In the genomic region with DNA sequence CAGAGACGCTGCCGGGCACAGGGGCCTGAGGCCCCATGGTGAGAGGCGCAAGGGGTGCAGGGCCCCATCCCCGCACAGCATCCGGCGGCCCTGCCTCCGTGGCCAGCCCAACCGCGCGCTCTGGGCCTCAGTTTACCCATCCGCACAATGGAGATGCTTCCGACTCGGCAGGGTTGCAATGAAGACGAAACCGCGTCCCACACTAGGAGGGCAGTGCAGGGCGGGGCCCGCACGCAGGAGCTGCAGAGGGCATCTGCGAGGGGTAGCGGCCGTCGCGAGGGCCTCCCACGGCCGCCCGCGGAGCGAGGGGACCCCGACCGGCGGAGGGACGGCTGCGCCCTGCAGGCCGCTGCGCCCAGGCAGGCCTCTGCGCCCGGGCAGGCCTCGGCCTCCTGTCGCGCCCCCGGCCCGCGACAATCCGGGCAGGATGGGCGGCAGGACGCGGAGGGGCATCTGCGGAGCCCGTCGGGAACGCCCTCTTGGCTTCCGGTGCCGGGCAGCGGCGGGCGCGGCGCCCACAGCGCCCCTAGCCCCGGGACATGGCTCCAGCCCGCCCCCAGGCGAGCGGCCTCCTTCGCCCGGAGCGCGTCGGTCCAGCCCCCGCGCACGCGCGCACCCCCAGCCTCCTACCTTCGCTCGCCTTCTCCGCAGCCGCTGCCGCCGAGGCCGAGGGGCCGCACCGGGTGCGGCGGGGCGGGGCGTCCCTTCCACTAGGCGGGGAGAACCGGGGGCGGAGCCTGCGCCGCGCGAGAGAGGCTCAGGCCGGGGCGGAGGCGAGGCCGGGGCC, we compare ENCODE assay signal across 1 cellular context.
TF ChIP-seq lines count a peak whose summit lies in the region.

No MANE protein-coding gene starts in this region.

TF ChIP-seq in HepG2, 621 proteins besides CTCF, POLR2A, EP300 and RAD21 (continued from another document and continues in another):
- TF ChIP-seq, protein P1, sequence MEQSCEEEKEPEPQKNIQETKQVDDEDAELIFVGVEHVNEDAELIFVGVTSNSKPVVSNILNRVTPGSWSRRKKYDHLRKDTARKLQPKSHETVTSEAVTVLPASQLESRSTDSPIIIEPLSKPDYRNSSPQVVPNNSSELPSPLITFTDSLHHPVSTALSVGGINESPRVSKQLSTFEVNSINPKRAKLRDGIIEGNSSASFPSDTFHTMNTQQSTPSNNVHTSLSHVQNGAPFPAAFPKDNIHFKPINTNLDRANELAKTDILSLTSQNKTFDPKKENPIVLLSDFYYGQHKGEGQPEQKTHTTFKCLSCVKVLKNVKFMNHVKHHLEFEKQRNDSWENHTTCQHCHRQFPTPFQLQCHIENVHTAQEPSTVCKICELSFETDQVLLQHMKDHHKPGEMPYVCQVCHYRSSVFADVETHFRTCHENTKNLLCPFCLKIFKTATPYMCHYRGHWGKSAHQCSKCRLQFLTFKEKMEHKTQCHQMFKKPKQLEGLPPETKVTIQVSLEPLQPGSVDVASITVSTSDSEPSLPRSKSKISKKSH (CRISPR knock-in tag; IDR thresholded peaks at IDR 0.05; ENCODE audit: borderline replicate concordance) = no peak
- TF ChIP-seq ZNF251 (CRISPR knock-in tag; IDR thresholded peaks at IDR 0.05) = no peak
- no peak for TF ChIP-seq ZNF709 (CRISPR knock-in tag; IDR thresholded peaks at IDR 0.05)
- TF ChIP-seq SP1 (IDR thresholded peaks at IDR 0.05) = no peak
- TF ChIP-seq SP1 (CRISPR knock-in tag; IDR thresholded peaks at IDR 0.05) = peak; percentile 13; the same call in 1 of the 2 replicates
- no peak for TF ChIP-seq TCF7 (IDR thresholded peaks at IDR 0.05; ENCODE audit: low read depth)
- TF ChIP-seq, protein P2, sequence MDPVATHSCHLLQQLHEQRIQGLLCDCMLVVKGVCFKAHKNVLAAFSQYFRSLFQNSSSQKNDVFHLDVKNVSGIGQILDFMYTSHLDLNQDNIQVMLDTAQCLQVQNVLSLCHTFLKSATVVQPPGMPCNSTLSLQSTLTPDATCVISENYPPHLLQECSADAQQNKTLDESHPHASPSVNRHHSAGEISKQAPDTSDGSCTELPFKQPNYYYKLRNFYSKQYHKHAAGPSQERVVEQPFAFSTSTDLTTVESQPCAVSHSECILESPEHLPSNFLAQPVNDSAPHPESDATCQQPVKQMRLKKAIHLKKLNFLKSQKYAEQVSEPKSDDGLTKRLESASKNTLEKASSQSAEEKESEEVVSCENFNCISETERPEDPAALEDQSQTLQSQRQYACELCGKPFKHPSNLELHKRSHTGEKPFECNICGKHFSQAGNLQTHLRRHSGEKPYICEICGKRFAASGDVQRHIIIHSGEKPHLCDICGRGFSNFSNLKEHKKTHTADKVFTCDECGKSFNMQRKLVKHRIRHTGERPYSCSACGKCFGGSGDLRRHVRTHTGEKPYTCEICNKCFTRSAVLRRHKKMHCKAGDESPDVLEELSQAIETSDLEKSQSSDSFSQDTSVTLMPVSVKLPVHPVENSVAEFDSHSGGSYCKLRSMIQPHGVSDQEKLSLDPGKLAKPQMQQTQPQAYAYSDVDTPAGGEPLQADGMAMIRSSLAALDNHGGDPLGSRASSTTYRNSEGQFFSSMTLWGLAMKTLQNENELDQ (CRISPR knock-in tag; IDR thresholded peaks at IDR 0.05; ENCODE audit: borderline replicate concordance) = no peak
- TF ChIP-seq, protein P3, sequence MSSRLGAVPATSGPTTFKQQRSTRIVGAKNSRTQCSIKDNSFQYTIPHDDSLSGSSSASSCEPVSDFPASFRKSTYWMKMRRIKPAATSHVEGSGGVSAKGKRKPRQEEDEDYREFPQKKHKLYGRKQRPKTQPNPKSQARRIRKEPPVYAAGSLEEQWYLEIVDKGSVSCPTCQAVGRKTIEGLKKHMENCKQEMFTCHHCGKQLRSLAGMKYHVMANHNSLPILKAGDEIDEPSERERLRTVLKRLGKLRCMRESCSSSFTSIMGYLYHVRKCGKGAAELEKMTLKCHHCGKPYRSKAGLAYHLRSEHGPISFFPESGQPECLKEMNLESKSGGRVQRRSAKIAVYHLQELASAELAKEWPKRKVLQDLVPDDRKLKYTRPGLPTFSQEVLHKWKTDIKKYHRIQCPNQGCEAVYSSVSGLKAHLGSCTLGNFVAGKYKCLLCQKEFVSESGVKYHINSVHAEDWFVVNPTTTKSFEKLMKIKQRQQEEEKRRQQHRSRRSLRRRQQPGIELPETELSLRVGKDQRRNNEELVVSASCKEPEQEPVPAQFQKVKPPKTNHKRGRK (CRISPR knock-in tag; IDR thresholded peaks at IDR 0.05) = no peak
- no peak for TF ChIP-seq ZNF883 (CRISPR knock-in tag; IDR thresholded peaks at IDR 0.05; ENCODE audit: not compliant biosample characterization)
- peak; percentile 60; the same call in 1 of the 2 replicates for TF ChIP-seq POLR2G (IDR thresholded peaks at IDR 0.05; ENCODE audit: low read depth, low read length)
- peak; percentile 43; the same call in 1 of the 2 replicates for TF ChIP-seq SP2 (CRISPR knock-in tag; IDR thresholded peaks at IDR 0.05)
- TF ChIP-seq, protein P4, sequence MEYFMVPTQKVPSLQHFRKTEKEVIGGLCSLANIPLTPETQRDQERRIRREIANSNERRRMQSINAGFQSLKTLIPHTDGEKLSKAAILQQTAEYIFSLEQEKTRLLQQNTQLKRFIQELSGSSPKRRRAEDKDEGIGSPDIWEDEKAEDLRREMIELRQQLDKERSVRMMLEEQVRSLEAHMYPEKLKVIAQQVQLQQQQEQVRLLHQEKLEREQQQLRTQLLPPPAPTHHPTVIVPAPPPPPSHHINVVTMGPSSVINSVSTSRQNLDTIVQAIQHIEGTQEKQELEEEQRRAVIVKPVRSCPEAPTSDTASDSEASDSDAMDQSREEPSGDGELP (IDR thresholded peaks at IDR 0.05; ENCODE audit: borderline replicate concordance, low read depth) = no peak
- TF ChIP-seq YEATS4 (CRISPR knock-in tag; IDR thresholded peaks at IDR 0.05; ENCODE audit: borderline replicate concordance) = peak; percentile 73
- TF ChIP-seq ZNF790 (CRISPR knock-in tag; IDR thresholded peaks at IDR 0.05; ENCODE audit: borderline replicate concordance) = peak; percentile 64; the same call in 1 of the 2 replicates
- no peak for TF ChIP-seq ZNF10 (CRISPR knock-in tag; IDR thresholded peaks at IDR 0.05; ENCODE audit: borderline replicate concordance, low read depth)
- TF ChIP-seq ZNF101 (CRISPR knock-in tag; IDR thresholded peaks at IDR 0.05; ENCODE audit: borderline replicate concordance, low read depth) = no peak
- TF ChIP-seq HMGA1 (CRISPR knock-in tag; conservative IDR thresholded peaks at IDR 0.05) = no peak
- TF ChIP-seq ZNF598 (CRISPR knock-in tag; IDR thresholded peaks at IDR 0.05; ENCODE audit: borderline replicate concordance) = no peak
- TF ChIP-seq ZNF614 (CRISPR knock-in tag; IDR thresholded peaks at IDR 0.05; ENCODE audit: borderline replicate concordance) = peak; percentile 4; the same call in 1 of the 2 replicates
- TF ChIP-seq, protein P5, sequence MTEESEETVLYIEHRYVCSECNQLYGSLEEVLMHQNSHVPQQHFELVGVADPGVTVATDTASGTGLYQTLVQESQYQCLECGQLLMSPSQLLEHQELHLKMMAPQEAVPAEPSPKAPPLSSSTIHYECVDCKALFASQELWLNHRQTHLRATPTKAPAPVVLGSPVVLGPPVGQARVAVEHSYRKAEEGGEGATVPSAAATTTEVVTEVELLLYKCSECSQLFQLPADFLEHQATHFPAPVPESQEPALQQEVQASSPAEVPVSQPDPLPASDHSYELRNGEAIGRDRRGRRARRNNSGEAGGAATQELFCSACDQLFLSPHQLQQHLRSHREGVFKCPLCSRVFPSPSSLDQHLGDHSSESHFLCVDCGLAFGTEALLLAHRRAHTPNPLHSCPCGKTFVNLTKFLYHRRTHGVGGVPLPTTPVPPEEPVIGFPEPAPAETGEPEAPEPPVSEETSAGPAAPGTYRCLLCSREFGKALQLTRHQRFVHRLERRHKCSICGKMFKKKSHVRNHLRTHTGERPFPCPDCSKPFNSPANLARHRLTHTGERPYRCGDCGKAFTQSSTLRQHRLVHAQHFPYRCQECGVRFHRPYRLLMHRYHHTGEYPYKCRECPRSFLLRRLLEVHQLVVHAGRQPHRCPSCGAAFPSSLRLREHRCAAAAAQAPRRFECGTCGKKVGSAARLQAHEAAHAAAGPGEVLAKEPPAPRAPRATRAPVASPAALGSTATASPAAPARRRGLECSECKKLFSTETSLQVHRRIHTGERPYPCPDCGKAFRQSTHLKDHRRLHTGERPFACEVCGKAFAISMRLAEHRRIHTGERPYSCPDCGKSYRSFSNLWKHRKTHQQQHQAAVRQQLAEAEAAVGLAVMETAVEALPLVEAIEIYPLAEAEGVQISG (CRISPR knock-in tag; IDR thresholded peaks at IDR 0.05) = peak; percentile 94
- 0 out of 2 replicates have a peak, but pooled peaks have one; percentile 47 for TF ChIP-seq MAZ (IDR thresholded peaks at IDR 0.05; ENCODE audit: borderline replicate concordance, low read depth, low read length)
- TF ChIP-seq MAZ (CRISPR knock-in tag; IDR thresholded peaks at IDR 0.05; ENCODE audit: low read depth) = peak; percentile 91
- TF ChIP-seq ZFX (CRISPR knock-in tag; IDR thresholded peaks at IDR 0.05; ENCODE audit: low read depth) = peak; percentile 91
- TF ChIP-seq MEIS1 (CRISPR knock-in tag; IDR thresholded peaks at IDR 0.05; ENCODE audit: borderline replicate concordance) = no peak
- no peak for TF ChIP-seq ZNF567 (CRISPR knock-in tag; IDR thresholded peaks at IDR 0.05; ENCODE audit: borderline replicate concordance)
- TF ChIP-seq NR2C2 (CRISPR knock-in tag; IDR thresholded peaks at IDR 0.05; ENCODE audit: borderline replicate concordance) = peak; percentile 45; the same call in 1 of the 2 replicates
- TF ChIP-seq ZNF749 (CRISPR knock-in tag; IDR thresholded peaks at IDR 0.05; ENCODE audit: borderline replicate concordance) = no peak
- no peak for TF ChIP-seq FOXP1 (IDR thresholded peaks at IDR 0.05)
- TF ChIP-seq FOXP1 (CRISPR knock-in tag; IDR thresholded peaks at IDR 0.05) = no peak
- no peak for TF ChIP-seq ZNF335 (CRISPR knock-in tag; IDR thresholded peaks at IDR 0.05)
- TF ChIP-seq, protein P6, sequence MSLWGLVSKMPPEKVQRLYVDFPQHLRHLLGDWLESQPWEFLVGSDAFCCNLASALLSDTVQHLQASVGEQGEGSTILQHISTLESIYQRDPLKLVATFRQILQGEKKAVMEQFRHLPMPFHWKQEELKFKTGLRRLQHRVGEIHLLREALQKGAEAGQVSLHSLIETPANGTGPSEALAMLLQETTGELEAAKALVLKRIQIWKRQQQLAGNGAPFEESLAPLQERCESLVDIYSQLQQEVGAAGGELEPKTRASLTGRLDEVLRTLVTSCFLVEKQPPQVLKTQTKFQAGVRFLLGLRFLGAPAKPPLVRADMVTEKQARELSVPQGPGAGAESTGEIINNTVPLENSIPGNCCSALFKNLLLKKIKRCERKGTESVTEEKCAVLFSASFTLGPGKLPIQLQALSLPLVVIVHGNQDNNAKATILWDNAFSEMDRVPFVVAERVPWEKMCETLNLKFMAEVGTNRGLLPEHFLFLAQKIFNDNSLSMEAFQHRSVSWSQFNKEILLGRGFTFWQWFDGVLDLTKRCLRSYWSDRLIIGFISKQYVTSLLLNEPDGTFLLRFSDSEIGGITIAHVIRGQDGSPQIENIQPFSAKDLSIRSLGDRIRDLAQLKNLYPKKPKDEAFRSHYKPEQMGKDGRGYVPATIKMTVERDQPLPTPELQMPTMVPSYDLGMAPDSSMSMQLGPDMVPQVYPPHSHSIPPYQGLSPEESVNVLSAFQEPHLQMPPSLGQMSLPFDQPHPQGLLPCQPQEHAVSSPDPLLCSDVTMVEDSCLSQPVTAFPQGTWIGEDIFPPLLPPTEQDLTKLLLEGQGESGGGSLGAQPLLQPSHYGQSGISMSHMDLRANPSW (CRISPR knock-in tag; IDR thresholded peaks at IDR 0.05; ENCODE audit: borderline replicate concordance) = no peak
- TF ChIP-seq, protein P7, sequence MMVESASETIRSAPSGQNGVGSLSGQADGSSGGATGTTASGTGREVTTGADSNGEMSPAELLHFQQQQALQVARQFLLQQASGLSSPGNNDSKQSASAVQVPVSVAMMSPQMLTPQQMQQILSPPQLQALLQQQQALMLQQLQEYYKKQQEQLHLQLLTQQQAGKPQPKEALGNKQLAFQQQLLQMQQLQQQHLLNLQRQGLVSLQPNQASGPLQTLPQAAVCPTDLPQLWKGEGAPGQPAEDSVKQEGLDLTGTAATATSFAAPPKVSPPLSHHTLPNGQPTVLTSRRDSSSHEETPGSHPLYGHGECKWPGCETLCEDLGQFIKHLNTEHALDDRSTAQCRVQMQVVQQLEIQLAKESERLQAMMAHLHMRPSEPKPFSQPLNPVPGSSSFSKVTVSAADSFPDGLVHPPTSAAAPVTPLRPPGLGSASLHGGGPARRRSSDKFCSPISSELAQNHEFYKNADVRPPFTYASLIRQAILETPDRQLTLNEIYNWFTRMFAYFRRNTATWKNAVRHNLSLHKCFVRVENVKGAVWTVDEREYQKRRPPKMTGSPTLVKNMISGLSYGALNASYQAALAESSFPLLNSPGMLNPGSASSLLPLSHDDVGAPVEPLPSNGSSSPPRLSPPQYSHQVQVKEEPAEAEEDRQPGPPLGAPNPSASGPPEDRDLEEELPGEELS (CRISPR knock-in tag; IDR thresholded peaks at IDR 0.05) = no peak; the same call in 1 of the 2 replicates
- no peak for TF ChIP-seq RAD51 (IDR thresholded peaks at IDR 0.05; ENCODE audit: borderline replicate concordance)
- TF ChIP-seq RARA (CRISPR knock-in tag; IDR thresholded peaks at IDR 0.05) = no peak
- TF ChIP-seq, protein P8, sequence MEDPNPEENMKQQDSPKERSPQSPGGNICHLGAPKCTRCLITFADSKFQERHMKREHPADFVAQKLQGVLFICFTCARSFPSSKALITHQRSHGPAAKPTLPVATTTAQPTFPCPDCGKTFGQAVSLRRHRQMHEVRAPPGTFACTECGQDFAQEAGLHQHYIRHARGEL (CRISPR knock-in tag; IDR thresholded peaks at IDR 0.05) = no peak
- no peak for TF ChIP-seq ZEB1 (IDR thresholded peaks at IDR 0.05; ENCODE audit: insufficient replicate concordance, low read depth)
- no peak for TF ChIP-seq KDM5B (CRISPR knock-in tag; IDR thresholded peaks at IDR 0.05; ENCODE audit: borderline replicate concordance)
- peak; percentile 65 for TF ChIP-seq YY1 (IDR thresholded peaks at IDR 0.05; ENCODE audit: insufficient read depth, insufficient replicate concordance, low read depth, low read length)
- TF ChIP-seq, protein P9, sequence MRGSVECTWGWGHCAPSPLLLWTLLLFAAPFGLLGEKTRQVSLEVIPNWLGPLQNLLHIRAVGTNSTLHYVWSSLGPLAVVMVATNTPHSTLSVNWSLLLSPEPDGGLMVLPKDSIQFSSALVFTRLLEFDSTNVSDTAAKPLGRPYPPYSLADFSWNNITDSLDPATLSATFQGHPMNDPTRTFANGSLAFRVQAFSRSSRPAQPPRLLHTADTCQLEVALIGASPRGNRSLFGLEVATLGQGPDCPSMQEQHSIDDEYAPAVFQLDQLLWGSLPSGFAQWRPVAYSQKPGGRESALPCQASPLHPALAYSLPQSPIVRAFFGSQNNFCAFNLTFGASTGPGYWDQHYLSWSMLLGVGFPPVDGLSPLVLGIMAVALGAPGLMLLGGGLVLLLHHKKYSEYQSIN (CRISPR knock-in tag; IDR thresholded peaks at IDR 0.05; ENCODE audit: borderline replicate concordance) = no peak
- TF ChIP-seq ZNF24 (IDR thresholded peaks at IDR 0.05) = no peak
- TF ChIP-seq TMF1 (CRISPR knock-in tag; IDR thresholded peaks at IDR 0.05; ENCODE audit: low read depth) = no peak
- TF ChIP-seq ZSCAN29 (CRISPR knock-in tag; conservative IDR thresholded peaks at IDR 0.05) = no peak
